ENCODE assay signal across 1 cellular context in the genomic region with DNA sequence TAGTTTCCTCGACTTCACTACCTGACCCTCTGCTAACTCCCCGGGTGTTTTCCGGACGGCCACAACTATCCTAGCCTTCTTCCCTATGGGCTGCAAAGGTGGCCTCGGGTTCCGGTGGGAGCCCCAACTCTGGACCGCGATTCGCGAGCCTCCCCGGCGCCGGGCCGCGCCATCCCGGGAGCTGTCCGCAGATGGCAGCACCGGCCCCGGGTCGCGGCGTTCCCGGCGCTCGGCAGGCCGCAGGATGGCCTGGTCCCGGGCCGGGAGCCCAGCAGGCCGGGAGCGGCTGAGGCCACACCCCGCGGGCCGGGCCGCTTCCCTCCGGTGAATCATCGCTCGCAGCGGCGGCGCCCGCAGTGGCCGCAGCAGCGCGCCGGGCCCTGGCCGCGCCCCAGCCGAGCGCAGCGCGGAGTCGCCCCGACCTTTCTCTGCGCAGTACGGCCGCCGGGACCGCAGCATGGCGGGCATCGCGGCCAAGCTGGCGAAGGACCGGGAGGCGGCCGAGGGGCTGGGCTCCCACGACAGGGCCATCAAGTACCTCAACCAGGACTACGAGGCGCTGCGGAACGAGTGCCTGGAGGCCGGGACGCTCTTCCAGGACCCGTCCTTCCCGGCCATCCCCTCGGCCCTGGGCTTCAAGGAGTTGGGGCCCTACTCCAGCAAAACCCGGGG.
TF ChIP-seq lines count a peak whose summit lies in the region.

A gene (plus strand): TSS at position 356 of the 672 bp plus-strand sequence. CDS start 102 bp downstream, at position 458.

TF ChIP-seq in HepG2, 621 proteins besides CTCF, POLR2A, EP300 and RAD21 (continued from another document and continues in another):
- TF ChIP-seq, protein P1, sequence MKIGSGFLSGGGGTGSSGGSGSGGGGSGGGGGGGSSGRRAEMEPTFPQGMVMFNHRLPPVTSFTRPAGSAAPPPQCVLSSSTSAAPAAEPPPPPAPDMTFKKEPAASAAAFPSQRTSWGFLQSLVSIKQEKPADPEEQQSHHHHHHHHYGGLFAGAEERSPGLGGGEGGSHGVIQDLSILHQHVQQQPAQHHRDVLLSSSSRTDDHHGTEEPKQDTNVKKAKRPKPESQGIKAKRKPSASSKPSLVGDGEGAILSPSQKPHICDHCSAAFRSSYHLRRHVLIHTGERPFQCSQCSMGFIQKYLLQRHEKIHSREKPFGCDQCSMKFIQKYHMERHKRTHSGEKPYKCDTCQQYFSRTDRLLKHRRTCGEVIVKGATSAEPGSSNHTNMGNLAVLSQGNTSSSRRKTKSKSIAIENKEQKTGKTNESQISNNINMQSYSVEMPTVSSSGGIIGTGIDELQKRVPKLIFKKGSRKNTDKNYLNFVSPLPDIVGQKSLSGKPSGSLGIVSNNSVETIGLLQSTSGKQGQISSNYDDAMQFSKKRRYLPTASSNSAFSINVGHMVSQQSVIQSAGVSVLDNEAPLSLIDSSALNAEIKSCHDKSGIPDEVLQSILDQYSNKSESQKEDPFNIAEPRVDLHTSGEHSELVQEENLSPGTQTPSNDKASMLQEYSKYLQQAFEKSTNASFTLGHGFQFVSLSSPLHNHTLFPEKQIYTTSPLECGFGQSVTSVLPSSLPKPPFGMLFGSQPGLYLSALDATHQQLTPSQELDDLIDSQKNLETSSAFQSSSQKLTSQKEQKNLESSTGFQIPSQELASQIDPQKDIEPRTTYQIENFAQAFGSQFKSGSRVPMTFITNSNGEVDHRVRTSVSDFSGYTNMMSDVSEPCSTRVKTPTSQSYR (CRISPR knock-in tag; IDR thresholded peaks at IDR 0.05; ENCODE audit: borderline replicate concordance): no peak
- TF ChIP-seq ZNF772 (CRISPR knock-in tag; IDR thresholded peaks at IDR 0.05) (no peak), ZNF432 (CRISPR knock-in tag; IDR thresholded peaks at IDR 0.05; ENCODE audit: borderline replicate concordance) (no peak), PAF1 (CRISPR knock-in tag; IDR thresholded peaks at IDR 0.05) (no peak), SRY (CRISPR knock-in tag; IDR thresholded peaks at IDR 0.05) (peak; percentile 24; the same call in 1 of the 2 replicates), YY1 (IDR thresholded peaks at IDR 0.05; ENCODE audit: insufficient read depth, insufficient replicate concordance, low read depth, low read length) (no peak), HOXD1 (CRISPR knock-in tag; IDR thresholded peaks at IDR 0.05) (no peak), SIX1 (CRISPR knock-in tag; IDR thresholded peaks at IDR 0.05; ENCODE audit: borderline replicate concordance) (no peak), ZNF720 (CRISPR knock-in tag; IDR thresholded peaks at IDR 0.05) (no peak), ZNF230 (CRISPR knock-in tag; IDR thresholded peaks at IDR 0.05) (no peak), MLLT10 (CRISPR knock-in tag; IDR thresholded peaks at IDR 0.05) (no peak), ZNF737 (CRISPR knock-in tag; IDR thresholded peaks at IDR 0.05; ENCODE audit: borderline replicate concordance) (no peak), SNAI1 (CRISPR knock-in tag; IDR thresholded peaks at IDR 0.05; ENCODE audit: borderline replicate concordance) (no peak), KDM2A (CRISPR knock-in tag; IDR thresholded peaks at IDR 0.05; ENCODE audit: borderline replicate concordance, low read depth) (0 out of 2 replicates have a peak, but pooled peaks have one; percentile 34)
- TF ChIP-seq, protein P2, sequence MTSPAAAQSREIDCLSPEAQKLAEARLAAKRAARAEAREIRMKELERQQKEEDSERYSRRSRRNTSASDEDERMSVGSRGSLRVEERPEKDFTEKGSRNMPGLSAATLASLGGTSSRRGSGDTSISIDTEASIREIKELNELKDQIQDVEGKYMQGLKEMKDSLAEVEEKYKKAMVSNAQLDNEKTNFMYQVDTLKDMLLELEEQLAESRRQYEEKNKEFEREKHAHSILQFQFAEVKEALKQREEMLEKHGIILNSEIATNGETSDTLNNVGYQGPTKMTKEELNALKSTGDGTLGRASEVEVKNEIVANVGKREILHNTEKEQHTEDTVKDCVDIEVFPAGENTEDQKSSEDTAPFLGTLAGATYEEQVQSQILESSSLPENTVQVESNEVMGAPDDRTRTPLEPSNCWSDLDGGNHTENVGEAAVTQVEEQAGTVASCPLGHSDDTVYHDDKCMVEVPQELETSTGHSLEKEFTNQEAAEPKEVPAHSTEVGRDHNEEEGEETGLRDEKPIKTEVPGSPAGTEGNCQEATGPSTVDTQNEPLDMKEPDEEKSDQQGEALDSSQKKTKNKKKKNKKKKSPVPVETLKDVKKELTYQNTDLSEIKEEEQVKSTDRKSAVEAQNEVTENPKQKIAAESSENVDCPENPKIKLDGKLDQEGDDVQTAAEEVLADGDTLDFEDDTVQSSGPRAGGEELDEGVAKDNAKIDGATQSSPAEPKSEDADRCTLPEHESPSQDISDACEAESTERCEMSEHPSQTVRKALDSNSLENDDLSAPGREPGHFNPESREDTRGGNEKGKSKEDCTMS (CRISPR knock-in tag; conservative IDR thresholded peaks at IDR 0.05): no peak
- TF ChIP-seq, protein P3, sequence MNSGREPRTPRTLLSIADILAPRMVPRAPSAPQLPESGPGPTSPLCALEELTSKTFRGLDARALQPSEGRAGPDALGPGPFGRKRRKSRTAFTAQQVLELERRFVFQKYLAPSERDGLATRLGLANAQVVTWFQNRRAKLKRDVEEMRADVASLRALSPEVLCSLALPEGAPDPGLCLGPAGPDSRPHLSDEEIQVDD (CRISPR knock-in tag; IDR thresholded peaks at IDR 0.05; ENCODE audit: borderline replicate concordance): no peak
- TF ChIP-seq, protein P4, sequence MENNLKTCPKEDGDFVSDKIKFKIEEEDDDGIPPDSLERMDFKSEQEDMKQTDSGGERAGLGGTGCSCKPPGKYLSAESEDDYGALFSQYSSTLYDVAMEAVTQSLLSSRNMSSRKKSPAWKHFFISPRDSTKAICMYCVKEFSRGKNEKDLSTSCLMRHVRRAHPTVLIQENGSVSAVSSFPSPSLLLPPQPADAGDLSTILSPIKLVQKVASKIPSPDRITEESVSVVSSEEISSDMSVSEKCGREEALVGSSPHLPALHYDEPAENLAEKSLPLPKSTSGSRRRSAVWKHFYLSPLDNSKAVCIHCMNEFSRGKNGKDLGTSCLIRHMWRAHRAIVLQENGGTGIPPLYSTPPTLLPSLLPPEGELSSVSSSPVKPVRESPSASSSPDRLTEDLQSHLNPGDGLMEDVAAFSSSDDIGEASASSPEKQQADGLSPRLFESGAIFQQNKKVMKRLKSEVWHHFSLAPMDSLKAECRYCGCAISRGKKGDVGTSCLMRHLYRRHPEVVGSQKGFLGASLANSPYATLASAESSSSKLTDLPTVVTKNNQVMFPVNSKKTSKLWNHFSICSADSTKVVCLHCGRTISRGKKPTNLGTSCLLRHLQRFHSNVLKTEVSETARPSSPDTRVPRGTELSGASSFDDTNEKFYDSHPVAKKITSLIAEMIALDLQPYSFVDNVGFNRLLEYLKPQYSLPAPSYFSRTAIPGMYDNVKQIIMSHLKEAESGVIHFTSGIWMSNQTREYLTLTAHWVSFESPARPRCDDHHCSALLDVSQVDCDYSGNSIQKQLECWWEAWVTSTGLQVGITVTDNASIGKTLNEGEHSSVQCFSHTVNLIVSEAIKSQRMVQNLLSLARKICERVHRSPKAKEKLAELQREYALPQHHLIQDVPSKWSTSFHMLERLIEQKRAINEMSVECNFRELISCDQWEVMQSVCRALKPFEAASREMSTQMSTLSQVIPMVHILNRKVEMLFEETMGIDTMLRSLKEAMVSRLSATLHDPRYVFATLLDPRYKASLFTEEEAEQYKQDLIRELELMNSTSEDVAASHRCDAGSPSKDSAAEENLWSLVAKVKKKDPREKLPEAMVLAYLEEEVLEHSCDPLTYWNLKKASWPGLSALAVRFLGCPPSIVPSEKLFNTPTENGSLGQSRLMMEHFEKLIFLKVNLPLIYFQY (CRISPR knock-in tag; IDR thresholded peaks at IDR 0.05; ENCODE audit: borderline replicate concordance): peak; percentile 87; the same call in 1 of the 2 replicates
- TF ChIP-seq, protein P5, sequence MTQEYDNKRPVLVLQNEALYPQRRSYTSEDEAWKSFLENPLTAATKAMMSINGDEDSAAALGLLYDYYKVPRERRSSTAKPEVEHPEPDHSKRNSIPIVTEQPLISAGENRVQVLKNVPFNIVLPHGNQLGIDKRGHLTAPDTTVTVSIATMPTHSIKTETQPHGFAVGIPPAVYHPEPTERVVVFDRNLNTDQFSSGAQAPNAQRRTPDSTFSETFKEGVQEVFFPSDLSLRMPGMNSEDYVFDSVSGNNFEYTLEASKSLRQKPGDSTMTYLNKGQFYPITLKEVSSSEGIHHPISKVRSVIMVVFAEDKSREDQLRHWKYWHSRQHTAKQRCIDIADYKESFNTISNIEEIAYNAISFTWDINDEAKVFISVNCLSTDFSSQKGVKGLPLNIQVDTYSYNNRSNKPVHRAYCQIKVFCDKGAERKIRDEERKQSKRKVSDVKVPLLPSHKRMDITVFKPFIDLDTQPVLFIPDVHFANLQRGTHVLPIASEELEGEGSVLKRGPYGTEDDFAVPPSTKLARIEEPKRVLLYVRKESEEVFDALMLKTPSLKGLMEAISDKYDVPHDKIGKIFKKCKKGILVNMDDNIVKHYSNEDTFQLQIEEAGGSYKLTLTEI (CRISPR knock-in tag; conservative IDR thresholded peaks at IDR 0.05): no peak
- TF ChIP-seq, protein P6, sequence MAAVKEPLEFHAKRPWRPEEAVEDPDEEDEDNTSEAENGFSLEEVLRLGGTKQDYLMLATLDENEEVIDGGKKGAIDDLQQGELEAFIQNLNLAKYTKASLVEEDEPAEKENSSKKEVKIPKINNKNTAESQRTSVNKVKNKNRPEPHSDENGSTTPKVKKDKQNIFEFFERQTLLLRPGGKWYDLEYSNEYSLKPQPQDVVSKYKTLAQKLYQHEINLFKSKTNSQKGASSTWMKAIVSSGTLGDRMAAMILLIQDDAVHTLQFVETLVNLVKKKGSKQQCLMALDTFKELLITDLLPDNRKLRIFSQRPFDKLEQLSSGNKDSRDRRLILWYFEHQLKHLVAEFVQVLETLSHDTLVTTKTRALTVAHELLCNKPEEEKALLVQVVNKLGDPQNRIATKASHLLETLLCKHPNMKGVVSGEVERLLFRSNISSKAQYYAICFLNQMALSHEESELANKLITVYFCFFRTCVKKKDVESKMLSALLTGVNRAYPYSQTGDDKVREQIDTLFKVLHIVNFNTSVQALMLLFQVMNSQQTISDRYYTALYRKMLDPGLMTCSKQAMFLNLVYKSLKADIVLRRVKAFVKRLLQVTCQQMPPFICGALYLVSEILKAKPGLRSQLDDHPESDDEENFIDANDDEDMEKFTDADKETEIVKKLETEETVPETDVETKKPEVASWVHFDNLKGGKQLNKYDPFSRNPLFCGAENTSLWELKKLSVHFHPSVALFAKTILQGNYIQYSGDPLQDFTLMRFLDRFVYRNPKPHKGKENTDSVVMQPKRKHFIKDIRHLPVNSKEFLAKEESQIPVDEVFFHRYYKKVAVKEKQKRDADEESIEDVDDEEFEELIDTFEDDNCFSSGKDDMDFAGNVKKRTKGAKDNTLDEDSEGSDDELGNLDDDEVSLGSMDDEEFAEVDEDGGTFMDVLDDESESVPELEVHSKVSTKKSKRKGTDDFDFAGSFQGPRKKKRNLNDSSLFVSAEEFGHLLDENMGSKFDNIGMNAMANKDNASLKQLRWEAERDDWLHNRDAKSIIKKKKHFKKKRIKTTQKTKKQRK (IDR thresholded peaks at IDR 0.05; ENCODE audit: low read length): no peak
- TF ChIP-seq, protein P7, sequence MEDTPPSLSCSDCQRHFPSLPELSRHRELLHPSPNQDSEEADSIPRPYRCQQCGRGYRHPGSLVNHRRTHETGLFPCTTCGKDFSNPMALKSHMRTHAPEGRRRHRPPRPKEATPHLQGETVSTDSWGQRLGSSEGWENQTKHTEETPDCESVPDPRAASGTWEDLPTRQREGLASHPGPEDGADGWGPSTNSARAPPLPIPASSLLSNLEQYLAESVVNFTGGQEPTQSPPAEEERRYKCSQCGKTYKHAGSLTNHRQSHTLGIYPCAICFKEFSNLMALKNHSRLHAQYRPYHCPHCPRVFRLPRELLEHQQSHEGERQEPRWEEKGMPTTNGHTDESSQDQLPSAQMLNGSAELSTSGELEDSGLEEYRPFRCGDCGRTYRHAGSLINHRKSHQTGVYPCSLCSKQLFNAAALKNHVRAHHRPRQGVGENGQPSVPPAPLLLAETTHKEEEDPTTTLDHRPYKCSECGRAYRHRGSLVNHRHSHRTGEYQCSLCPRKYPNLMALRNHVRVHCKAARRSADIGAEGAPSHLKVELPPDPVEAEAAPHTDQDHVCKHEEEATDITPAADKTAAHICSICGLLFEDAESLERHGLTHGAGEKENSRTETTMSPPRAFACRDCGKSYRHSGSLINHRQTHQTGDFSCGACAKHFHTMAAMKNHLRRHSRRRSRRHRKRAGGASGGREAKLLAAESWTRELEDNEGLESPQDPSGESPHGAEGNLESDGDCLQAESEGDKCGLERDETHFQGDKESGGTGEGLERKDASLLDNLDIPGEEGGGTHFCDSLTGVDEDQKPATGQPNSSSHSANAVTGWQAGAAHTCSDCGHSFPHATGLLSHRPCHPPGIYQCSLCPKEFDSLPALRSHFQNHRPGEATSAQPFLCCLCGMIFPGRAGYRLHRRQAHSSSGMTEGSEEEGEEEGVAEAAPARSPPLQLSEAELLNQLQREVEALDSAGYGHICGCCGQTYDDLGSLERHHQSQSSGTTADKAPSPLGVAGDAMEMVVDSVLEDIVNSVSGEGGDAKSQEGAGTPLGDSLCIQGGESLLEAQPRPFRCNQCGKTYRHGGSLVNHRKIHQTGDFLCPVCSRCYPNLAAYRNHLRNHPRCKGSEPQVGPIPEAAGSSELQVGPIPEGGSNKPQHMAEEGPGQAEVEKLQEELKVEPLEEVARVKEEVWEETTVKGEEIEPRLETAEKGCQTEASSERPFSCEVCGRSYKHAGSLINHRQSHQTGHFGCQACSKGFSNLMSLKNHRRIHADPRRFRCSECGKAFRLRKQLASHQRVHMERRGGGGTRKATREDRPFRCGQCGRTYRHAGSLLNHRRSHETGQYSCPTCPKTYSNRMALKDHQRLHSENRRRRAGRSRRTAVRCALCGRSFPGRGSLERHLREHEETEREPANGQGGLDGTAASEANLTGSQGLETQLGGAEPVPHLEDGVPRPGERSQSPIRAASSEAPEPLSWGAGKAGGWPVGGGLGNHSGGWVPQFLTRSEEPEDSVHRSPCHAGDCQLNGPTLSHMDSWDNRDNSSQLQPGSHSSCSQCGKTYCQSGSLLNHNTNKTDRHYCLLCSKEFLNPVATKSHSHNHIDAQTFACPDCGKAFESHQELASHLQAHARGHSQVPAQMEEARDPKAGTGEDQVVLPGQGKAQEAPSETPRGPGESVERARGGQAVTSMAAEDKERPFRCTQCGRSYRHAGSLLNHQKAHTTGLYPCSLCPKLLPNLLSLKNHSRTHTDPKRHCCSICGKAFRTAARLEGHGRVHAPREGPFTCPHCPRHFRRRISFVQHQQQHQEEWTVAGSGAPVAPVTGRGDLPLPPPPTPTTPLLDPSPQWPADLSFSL (CRISPR knock-in tag; IDR thresholded peaks at IDR 0.05): no peak
- TF ChIP-seq, protein P8, sequence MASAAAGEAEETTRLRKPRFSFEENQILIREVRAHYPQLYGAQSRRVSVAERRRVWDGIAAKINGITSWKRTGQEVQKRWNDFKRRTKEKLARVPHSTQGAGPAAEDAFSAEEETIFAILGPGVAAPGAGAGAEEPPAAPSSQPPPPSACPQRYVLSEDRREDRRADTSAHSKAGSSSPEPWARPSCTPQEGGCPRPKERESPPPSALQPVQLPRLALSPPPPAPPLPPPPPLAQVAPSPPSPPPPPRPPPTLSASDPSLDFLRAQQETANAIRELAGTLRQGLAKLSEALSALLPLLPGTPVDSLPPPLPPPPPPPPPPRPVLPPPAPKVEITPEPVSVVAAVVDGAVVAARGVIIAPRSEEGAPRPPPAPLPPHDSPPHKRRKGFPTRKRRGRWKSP (CRISPR knock-in tag; IDR thresholded peaks at IDR 0.05): 0 out of 2 replicates have a peak, but pooled peaks have one; percentile 54
- TF ChIP-seq, protein P9, sequence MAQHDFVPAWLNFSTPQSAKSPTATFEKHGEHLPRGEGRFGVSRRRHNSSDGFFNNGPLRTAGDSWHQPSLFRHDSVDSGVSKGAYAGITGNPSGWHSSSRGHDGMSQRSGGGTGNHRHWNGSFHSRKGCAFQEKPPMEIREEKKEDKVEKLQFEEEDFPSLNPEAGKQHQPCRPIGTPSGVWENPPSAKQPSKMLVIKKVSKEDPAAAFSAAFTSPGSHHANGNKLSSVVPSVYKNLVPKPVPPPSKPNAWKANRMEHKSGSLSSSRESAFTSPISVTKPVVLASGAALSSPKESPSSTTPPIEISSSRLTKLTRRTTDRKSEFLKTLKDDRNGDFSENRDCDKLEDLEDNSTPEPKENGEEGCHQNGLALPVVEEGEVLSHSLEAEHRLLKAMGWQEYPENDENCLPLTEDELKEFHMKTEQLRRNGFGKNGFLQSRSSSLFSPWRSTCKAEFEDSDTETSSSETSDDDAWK (CRISPR knock-in tag; IDR thresholded peaks at IDR 0.05): no peak
